In genomic region chr5:113224605-113225065, GRCh38 we compare ENCODE assay signal across 28 cellular contexts.
DNase-seq lines count a peak whose midpoint lies in the region; ATAC-seq and TF ChIP-seq lines count a peak whose summit lies in the region.
"Had no signal": no experiment of that assay in that cellular context is flagged by ENCODE, and none has a peak within 500 bp of the region (broad histone marks: within the 10 kb centered on the region; RNA-seq: fewer than 3 reads in every experiment).

No MANE protein-coding gene starts in this region.

- no peak for ATAC-seq in GM21423 (IDR thresholded peaks at IDR 0.05; ENCODE audit: unreplicated experiment)
- ATAC-seq: activated CD8-positive, alpha-beta memory T cell treated with anti-CD3 and anti-CD28 coated beads, Interleukin-2, amount 10 ng/mL, durations not matched to agents 7 days and 5 days; activated naive CD4-positive, alpha-beta T cell treated with anti-CD3 and anti-CD28 coated beads, Interleukin-2, amount 50 U/mL, for 72 hours; body of pancreas; left lung; stimulated activated naive CD8-positive, alpha-beta T cell treated with anti-CD3 and anti-CD28 coated beads, Interleukin-15, amount 100 ng/mL, for 72 hours had no signal

- H3K4me3 ChIP-seq in left ventricle myocardium inferior (no peak overlapping the region), right atrium auricular region (no peak overlapping the region)
- H3K4me3 ChIP-seq: body of pancreas, colonic mucosa, left lung, MG63, tibial nerve had no signal

- H3K27ac ChIP-seq in left ventricle myocardium inferior (replicated peaks) = peak overlapping the region; percentile 74
- no peak overlapping the region for H3K27ac ChIP-seq in right atrium auricular region
- H3K27ac ChIP-seq: body of pancreas, colonic mucosa, HL-60, VCaP had no signal

- H3K27me3 ChIP-seq in left ventricle myocardium inferior (ENCODE audit: low read depth) (no peaks in the 10 kb centered on the region), right atrium auricular region (no peaks in the 10 kb centered on the region)
- H3K27me3 ChIP-seq: BE2C, body of pancreas, colonic mucosa, left lung, tibial nerve had no signal

- no peaks in the 10 kb centered on the region for H3K36me3 ChIP-seq in left ventricle myocardium inferior
- no peaks in the 10 kb centered on the region for H3K36me3 ChIP-seq in right atrium auricular region
- H3K36me3 ChIP-seq: BE2C, colonic mucosa, left lung, MG63, tibial nerve had no signal

- DNase-seq in left ventricle myocardium inferior (no peak), right atrium auricular region (ENCODE audit: low spot score) (no peak), dermis blood vessel endothelial cell (peak; percentile 86), lung microvascular endothelial cell (ENCODE audit: low read depth in 2 of 2) (peak; percentile 55 to 90), DMS 273 treated with DMSO at 0.1 percent for 48 hours (lab: John Stamatoyannopoulos, UW) (no peak)
- DNase-seq in central memory CD4-positive, alpha-beta T cell = no peak
- DNase-seq in activated effector memory CD4-positive, alpha-beta T cell treated with Interleukin-2 at 50 U/mL for 16 hours = no peak
- DNase-seq: activated CD4-positive, alpha-beta T cell treated with anti-CD3 and anti-CD28 coated beads, Interleukin-2, amount 10 ng/mL, durations not matched to agents 7 days and 5 days; activated CD8-positive, alpha-beta memory T cell treated with anti-CD3 and anti-CD28 coated beads, Interleukin-2, amount 10 ng/mL, durations not matched to agents 7 days and 5 days; BE2C; body of pancreas; colonic mucosa; DMS79; GOT3; head of caudate nucleus; left lung; MG63; NCI-H1417; NCI-H2107; NK-92 treated with Interleukin-12 subunit alpha and Interleukin-12 subunit beta, amount 100 ng/mL, for 24 hours; retina; SK-N-SH; stimulated activated naive CD8-positive, alpha-beta T cell treated with anti-CD3 and anti-CD28 coated beads, Interleukin-15, amount 100 ng/mL, for 72 hours had no signal

- peaks cover 66% of the 10 kb centered on the region for H3K4me1 ChIP-seq in left ventricle myocardium inferior
- H3K4me1 ChIP-seq in right atrium auricular region = peaks cover 0 to 43% of the 10 kb centered on the region in 2 donors
- H3K4me1 ChIP-seq: body of pancreas, colonic mucosa, left lung had no signal

- H3K9me3 ChIP-seq in left ventricle myocardium inferior (replicated peaks) (peaks cover 4% of the 10 kb centered on the region), right atrium auricular region (no peaks in the 10 kb centered on the region)
- H3K9me3 ChIP-seq: BE2C, body of pancreas, colonic mucosa, left lung, SK-N-SH, tibial nerve had no signal

- TF ChIP-seq CTCF in left ventricle myocardium inferior (IDR thresholded peaks at IDR 0.05; ENCODE audit: borderline replicate concordance) = no peak
- TF ChIP-seq CTCF in right atrium auricular region (IDR thresholded peaks at IDR 0.05) = no peak

- intact Hi-C loops in left ventricle myocardium inferior (cut with micrococcal nuclease) = no loop called here

Comparison
In these comparisons a context has a peak if more than half of its experiments do, and no peak if none do; other contexts are left out.
1. DNase-seq: peak in dermis blood vessel endothelial cell (single experiment) and lung microvascular endothelial cell (2 of 2); none in left ventricle myocardium inferior (single experiment), right atrium auricular region (single experiment), central memory CD4-positive, alpha-beta T cell (single experiment), activated effector memory CD4-positive, alpha-beta T cell treated with Interleukin-2 at 50 U/mL for 16 hours (single experiment) and DMS 273 treated with DMSO at 0.1 percent for 48 hours (single experiment).